8 cellular contexts compared by ENCODE assay signal in genomic region chr3:47250309-47251060, GRCh38. TPM values are rescaled to one million over a fixed set of nuclear protein-coding genes. Genes with fewer than 3 reads are reported as not detected.
DNase-seq lines count a peak whose midpoint lies in the region; ATAC-seq and TF ChIP-seq lines count a peak whose summit lies in the region.

No MANE protein-coding gene starts in this region.

- no peaks in the 10 kb centered on the region for H3K9me2 ChIP-seq in hepatocyte (replicated peaks; ENCODE audit: insufficient read depth)

- H3K36me3 ChIP-seq in hepatocyte (replicated peaks; ENCODE audit: insufficient read depth, low read depth) = no peaks in the 10 kb centered on the region
- no peaks in the 10 kb centered on the region for H3K36me3 ChIP-seq in upper lobe of left lung

- TF ChIP-seq EP300 in upper lobe of left lung (IDR thresholded peaks at IDR 0.05) = no peak

- H3K27me3 ChIP-seq in hepatocyte (no peaks in the 10 kb centered on the region), upper lobe of left lung (no peaks in the 10 kb centered on the region)

- no peak overlapping the region for H3K27ac ChIP-seq in hepatocyte
- H3K27ac ChIP-seq in upper lobe of left lung = no peak overlapping the region

- no peaks in the 10 kb centered on the region for H3K79me2 ChIP-seq in hepatocyte

- H2AFZ ChIP-seq in hepatocyte = no peak overlapping the region

- H4K20me1 ChIP-seq in hepatocyte (ENCODE audit: insufficient read depth, poor library complexity, severe bottlenecking) = no peaks in the 10 kb centered on the region

- POLR2A ChIA-PET in AG04449 (lab: Yijun Ruan, JAX) = interaction anchor here (0.6 kb wide), 1 partner anchor 273 kb away, joined by 4 read pairs; no protein-coding TSS in a partner anchor

- peak; percentile 62 to 75 for ATAC-seq in upper lobe of left lung (ENCODE audit: low FRiP score in 2 of 2)
- ATAC-seq in GM21367 (IDR thresholded peaks at IDR 0.05; ENCODE audit: unreplicated experiment) = no peak
- no peak for ATAC-seq in HG03469 (IDR thresholded peaks at IDR 0.05; ENCODE audit: unreplicated experiment)
- ATAC-seq in HG03175 (IDR thresholded peaks at IDR 0.05; ENCODE audit: unreplicated experiment) = no peak

- H3K4me2 ChIP-seq in hepatocyte = no peak overlapping the region

- 82% methylated on average over 7 of the region's 7 CpGs for WGBS in hepatocyte (ENCODE audit: low lambda C conversion rate, missing lambda C conversion rate)
- 49 to 61% methylated on average over 7 of the region's 7 CpGs for WGBS in upper lobe of left lung, 2 donors

- no peaks in the 10 kb centered on the region for H3K4me1 ChIP-seq in hepatocyte (ENCODE audit: insufficient read depth)
- H3K4me1 ChIP-seq in upper lobe of left lung = peaks cover 0 to 8% (median 0%) of the 10 kb centered on the region in 4 donors

- no peaks in the 10 kb centered on the region for H3K9me3 ChIP-seq in hepatocyte (ENCODE audit: low read depth)
- H3K9me3 ChIP-seq in upper lobe of left lung = no peaks in the 10 kb centered on the region

- TF ChIP-seq CTCF in AG04449 (IDR thresholded peaks at IDR 0.05; ENCODE audit: insufficient read depth, low read length, missing control alignments) (peak; percentile 16), hepatocyte (IDR thresholded peaks at IDR 0.05; ENCODE audit: poor library complexity) (peak; percentile 24), upper lobe of left lung (IDR thresholded peaks at IDR 0.05) (peak in 3 of 6 experiments; percentile 30 to 58 (median 53))

- DNase-seq in AG04449 (ENCODE audit: low read depth, low spot score) (no peak), HCEC 1CT (peak; percentile 33), UCSD-AML1 (lab: John Stamatoyannopoulos, UW; ENCODE audit: unreplicated experiment) (peak; percentile 43), hepatocyte (ENCODE audit: low spot score) (peak; percentile 29), upper lobe of left lung (peak in 1 of 2 donors; percentile 66)

- H3K4me3 ChIP-seq in AG04449 (ENCODE audit: low read depth, low read length) = no peak overlapping the region
- no peak overlapping the region for H3K4me3 ChIP-seq in hepatocyte
- H3K4me3 ChIP-seq in upper lobe of left lung = no peak overlapping the region

- CTCF ChIA-PET in AG04449 (lab: Yijun Ruan, JAX) = interaction anchor here (0.8 to 3.2 kb wide), 11 partner anchors 9 to 126 kb away, joined by 3 to 29 read pairs (median 3); no protein-coding TSS in a partner anchor

- TF ChIP-seq POLR2A in upper lobe of left lung (IDR thresholded peaks at IDR 0.05) = no peak

RNA-seq across cellular contexts. Expression of gene KIF9, which starts 32.1 kb away (rescaled TPM):
- total RNA-seq in hepatocyte (4.2 and 10.4 TPM in 2 replicates), upper lobe of left lung (10 to 100 TPM in 3 of 6 donors, 1 to 10 TPM in 3; 4.7 to 27.0 (median 11.3) TPM)
- 5.3 and 9.8 TPM in 2 replicates for polyA plus RNA-seq in hepatocyte

RNA-seq across cellular contexts. Expression of gene KLHL18, which starts 32.3 kb away (rescaled TPM):
- total RNA-seq in hepatocyte (10.8 and 11.6 TPM in 2 replicates), upper lobe of left lung (10 to 100 TPM; 12.6 to 35.5 (median 19.4) TPM)
- polyA plus RNA-seq in hepatocyte = 13.6 and 15.1 TPM in 2 replicates

Comparison
In these comparisons a context has a peak if more than half of its experiments do, and no peak if none do; other contexts are left out.
1. ATAC-seq: peak in upper lobe of left lung (2 of 2); none in GM21367 (single experiment), HG03469 (single experiment) and HG03175 (single experiment).